1 cellular context compared by ENCODE assay signal in genomic region chr5:144144956-144145751, GRCh38.
TF ChIP-seq lines count a peak whose summit lies in the region.

No MANE protein-coding gene starts in this region.

TF ChIP-seq in GM23338, 12 proteins besides CTCF, POLR2A, EP300 and RAD21 (continued from another document):
- TF ChIP-seq ETS1 (IDR thresholded peaks at IDR 0.05), result no peak
- TF ChIP-seq ZNF114 (CRISPR knock-in tag; IDR thresholded peaks at IDR 0.05), result no peak
- TF ChIP-seq ZNF331 (CRISPR knock-in tag; IDR thresholded peaks at IDR 0.05; ENCODE audit: low read depth), result no peak
- TF ChIP-seq NANOG (IDR thresholded peaks at IDR 0.05; ENCODE audit: borderline replicate concordance), result no peak
- TF ChIP-seq POLR2AphosphoS5 (IDR thresholded peaks at IDR 0.05; ENCODE audit: low read depth), result no peak
- TF ChIP-seq EZH2phosphoT487 (IDR thresholded peaks at IDR 0.05; ENCODE audit: unreplicated experiment), result no peak
- no peak for TF ChIP-seq JUNB (IDR thresholded peaks at IDR 0.05; ENCODE audit: unreplicated experiment)
- TF ChIP-seq CREB1 (CRISPR knock-in tag; IDR thresholded peaks at IDR 0.05; ENCODE audit: low read depth), result no peak
- no peak for TF ChIP-seq EZH2 (IDR thresholded peaks at IDR 0.05; ENCODE audit: low read depth, unreplicated experiment)
- TF ChIP-seq REST (IDR thresholded peaks at IDR 0.05; ENCODE audit: unreplicated experiment), result no peak
TF ChIP-seq in GM23338: peak in this region for 0.
